20 cellular contexts compared by ENCODE assay signal in the genomic region with DNA sequence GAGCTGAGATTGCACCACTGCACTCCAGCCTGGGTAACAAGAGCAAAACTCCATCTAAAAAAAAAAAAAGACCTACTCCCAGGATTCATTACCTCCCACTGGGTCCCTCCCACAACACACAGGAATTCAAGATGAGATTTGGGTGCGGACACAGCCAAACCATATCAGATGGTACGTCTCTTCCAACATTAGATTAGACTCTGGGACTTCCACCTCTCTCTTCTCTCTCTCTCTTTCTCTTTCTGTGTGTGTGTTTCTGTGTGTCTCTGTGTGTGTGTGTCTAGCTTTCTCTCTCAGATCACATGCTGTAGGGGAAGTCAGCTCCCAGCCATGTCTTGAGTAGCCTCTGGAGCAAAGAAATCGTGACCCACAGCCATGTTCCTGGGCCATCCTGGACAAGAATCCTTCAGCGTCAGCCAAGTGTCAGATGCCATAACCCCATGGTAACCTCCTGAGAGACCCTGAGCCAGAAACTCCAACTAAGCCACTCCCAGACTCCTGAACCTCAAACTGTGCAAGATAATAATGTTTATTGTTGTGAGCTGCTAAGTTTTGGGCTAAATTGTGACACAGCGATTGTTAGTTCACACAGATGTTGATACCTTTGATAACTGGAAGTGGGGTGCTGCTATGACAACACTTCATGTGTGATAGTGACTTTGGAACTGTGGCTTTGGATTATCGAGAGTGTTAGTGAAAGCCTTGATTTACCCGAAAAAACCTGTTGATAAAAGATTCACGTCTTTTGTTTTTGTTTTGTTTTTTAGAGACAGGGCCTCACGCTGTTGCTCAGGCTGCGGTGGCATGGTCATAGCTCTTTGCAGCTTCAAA. TPM values are rescaled to one million over a fixed set of nuclear protein-coding genes. Genes with fewer than 3 reads are reported as not detected.
A peak's percentile ranks its signal among the peaks of the same experiment; 100 is the strongest.
DNase-seq lines count a peak whose midpoint lies in the region; ATAC-seq and TF ChIP-seq lines count a peak whose summit lies in the region.
"Had no signal": no experiment of that assay in that cellular context is flagged by ENCODE, and none has a peak within 500 bp of the region (broad histone marks: within the 10 kb centered on the region; RNA-seq: fewer than 3 reads in every experiment).

No MANE protein-coding gene starts in this region.

- CTCF ChIA-PET in Panc1 (lab: Charles Lee) = no interaction called here

- H3K9me3 ChIP-seq in Panc1 (ENCODE audit: control insufficient read depth, insufficient read depth, low read depth, low read length) (no peaks in the 10 kb centered on the region), gastrocnemius medialis (no peaks in the 10 kb centered on the region)
- H3K9me3 ChIP-seq: A549 had no signal

- H3K27me3 ChIP-seq in GM23338 (ENCODE audit: insufficient read depth) (peaks cover 5% of the 10 kb centered on the region), Panc1 (ENCODE audit: control insufficient read depth, insufficient read depth, low read length) (no peaks in the 10 kb centered on the region), gastrocnemius medialis (no peaks in the 10 kb centered on the region)

- peaks cover 28% of the 10 kb centered on the region for H3K27me3 Mint-ChIP-seq in GM23338 (ENCODE audit: insufficient read depth, low read depth, poor library complexity)
- peaks cover 17% of the 10 kb centered on the region for H3K27me3 Mint-ChIP-seq in dendritic cell treated with granulocyte-macrophage colony-stimulating factor and Interleukin-4, amounts not matched to agents 40 ng/mL and 50 ng/mL, for 4 days
- peaks cover 31% of the 10 kb centered on the region for H3K27me3 Mint-ChIP-seq in stimulated activated naive CD8-positive, alpha-beta T cell treated with anti-CD3 and anti-CD28 coated beads, Interleukin-15, amount 100 ng/mL, for 72 hours

- no peak for TF ChIP-seq POLR2A in gastrocnemius medialis (IDR thresholded peaks at IDR 0.05)

- peaks cover 4% of the 10 kb centered on the region; the same call in 2 of the 3 replicates for H3K9me3 Mint-ChIP-seq in GM23338
- H3K9me3 Mint-ChIP-seq in dendritic cell treated with granulocyte-macrophage colony-stimulating factor and Interleukin-4, amounts not matched to agents 40 ng/mL and 50 ng/mL, for 4 days = no peaks in the 10 kb centered on the region
- H3K9me3 Mint-ChIP-seq in stimulated activated naive CD8-positive, alpha-beta T cell treated with anti-CD3 and anti-CD28 coated beads, Interleukin-15, amount 100 ng/mL, for 72 hours = no peaks in the 10 kb centered on the region
- H3K9me3 Mint-ChIP-seq: CD8-positive, alpha-beta T cell; IgD-negative memory B cell had no signal

- no peak overlapping the region for H3K27ac ChIP-seq in GM23338 (ENCODE audit: low read depth)
- H3K27ac ChIP-seq in Panc1 (ENCODE audit: low read length) = peak overlapping the region; percentile 71
- peak overlapping the region; percentile 91 to 98 (median 94) for H3K27ac ChIP-seq in gastrocnemius medialis
- H3K27ac ChIP-seq: BLaER1 had no signal

- TF ChIP-seq CTCF in GM23338 (conservative IDR thresholded peaks at IDR 0.05; ENCODE audit: low read depth in 2 of 2) (no peak), Panc1 (IDR thresholded peaks at IDR 0.05) (no peak), gastrocnemius medialis (IDR thresholded peaks at IDR 0.05 in 4 of 5, conservative IDR thresholded peaks at IDR 0.05 in 1 of 5) (no peak)

- H3K36me3 ChIP-seq in GM23338 (ENCODE audit: insufficient read depth) (no peaks in the 10 kb centered on the region), Panc1 (ENCODE audit: control insufficient read depth, insufficient read depth, low read length) (no peaks in the 10 kb centered on the region), gastrocnemius medialis (no peaks in the 10 kb centered on the region)
- H3K36me3 ChIP-seq: BLaER1 had no signal

- H3K36me3 Mint-ChIP-seq in GM23338 (ENCODE audit: low read depth) = 0 out of 3 replicates have a peak, but pooled peaks cover 4% of the 10 kb centered on the region
- no peaks in the 10 kb centered on the region for H3K36me3 Mint-ChIP-seq in dendritic cell treated with granulocyte-macrophage colony-stimulating factor and Interleukin-4, amounts not matched to agents 40 ng/mL and 50 ng/mL, for 4 days (ENCODE audit: low read depth)
- H3K36me3 Mint-ChIP-seq: CD8-positive, alpha-beta T cell; IgD-negative memory B cell had no signal

- intact Hi-C loops in Panc1 (cut with micrococcal nuclease; ENCODE audit: unreplicated experiment) = no loop called here
- intact Hi-C loops in dendritic cell treated with granulocyte-macrophage colony-stimulating factor and Interleukin-4, amounts not matched to agents 40 ng/mL and 50 ng/mL, for 4 days (cut with micrococcal nuclease) = no loop called here
- intact Hi-C loops in gastrocnemius medialis (cut with DNase I; ENCODE audit: low total_unique reads) = no loop called here

- H3K4me1 ChIP-seq in GM23338 (ENCODE audit: insufficient read depth) (peaks cover 5% of the 10 kb centered on the region; the same call in 1 of the 2 replicates), Panc1 (ENCODE audit: control insufficient read depth, insufficient read depth, low read length) (peaks cover 18% of the 10 kb centered on the region), gastrocnemius medialis (peaks cover 29 to 33% of the 10 kb centered on the region in 2 donors)
- H3K4me1 ChIP-seq: BLaER1 had no signal

- H2AFZ ChIP-seq in GM23338 = peak overlapping the region; percentile 52

- no peaks in the 10 kb centered on the region for H3K9me2 ChIP-seq in GM23338 (ENCODE audit: insufficient read depth)

- no peaks in the 10 kb centered on the region; the same call in 1 of the 2 replicates for H3F3A ChIP-seq in GM23338 (replicated peaks; ENCODE audit: low read depth)

- BruUV-seq in Panc1 (replicated peaks; lab: Mats Ljungman, UMichigan) = no TSS peak

- ATAC-seq in GM23338 = no peak
- no peak for ATAC-seq in Panc1
- ATAC-seq in gastrocnemius medialis = no peak
- ATAC-seq in stimulated activated naive CD8-positive, alpha-beta T cell treated with anti-CD3 and anti-CD28 coated beads, Interleukin-15, amount 100 ng/mL, for 72 hours = no peak
- no peak for ATAC-seq in HG02798 (IDR thresholded peaks at IDR 0.05; ENCODE audit: poor library complexity, unreplicated experiment)
- ATAC-seq in GM21825 (IDR thresholded peaks at IDR 0.05; ENCODE audit: unreplicated experiment) = no peak
- ATAC-seq: A549; CD8-positive, alpha-beta T cell had no signal

- H3K4me3 Mint-ChIP-seq in GM23338 = no peak overlapping the region
- H3K4me3 Mint-ChIP-seq in dendritic cell treated with granulocyte-macrophage colony-stimulating factor and Interleukin-4, amounts not matched to agents 40 ng/mL and 50 ng/mL, for 4 days = no peak overlapping the region
- H3K4me3 Mint-ChIP-seq in stimulated activated naive CD8-positive, alpha-beta T cell treated with anti-CD3 and anti-CD28 coated beads, Interleukin-15, amount 100 ng/mL, for 72 hours = no peak overlapping the region
- H3K4me3 Mint-ChIP-seq: CD8-positive, alpha-beta T cell; IgD-negative memory B cell had no signal

- H3K27ac Mint-ChIP-seq in GM23338 = no peak overlapping the region
- peak overlapping the region; percentile 40 for H3K27ac Mint-ChIP-seq in dendritic cell treated with granulocyte-macrophage colony-stimulating factor and Interleukin-4, amounts not matched to agents 40 ng/mL and 50 ng/mL, for 4 days
- H3K27ac Mint-ChIP-seq in stimulated activated naive CD8-positive, alpha-beta T cell treated with anti-CD3 and anti-CD28 coated beads, Interleukin-15, amount 100 ng/mL, for 72 hours = no peak overlapping the region
- H3K27ac Mint-ChIP-seq: CD8-positive, alpha-beta T cell; IgD-negative memory B cell had no signal

- DNase-seq in GM23338 (ENCODE audit: low spot score) = no peak
- no peak for DNase-seq in Panc1 (ENCODE audit: low read depth, low spot score)
- DNase-seq in gastrocnemius medialis = no peak
- DNase-seq in stimulated activated naive CD8-positive, alpha-beta T cell treated with anti-CD3 and anti-CD28 coated beads, Interleukin-15, amount 100 ng/mL, for 72 hours = no peak
- DNase-seq: CD8-positive, alpha-beta T cell; DMS53; Kasumi-1; MM.1S; NCI-H1092 treated with DMSO at 0.1 percent for 48 hours; NCI-H146; NCI-H2081; NCI-H446 treated with DMSO at 0.1 percent for 48 hours; SHP77 treated with DMSO at 0.1 percent for 48 hours had no signal

- POLR2A ChIA-PET in Panc1 (lab: Charles Lee) = no interaction called here

- H3K4me1 Mint-ChIP-seq in GM23338 = peaks cover 13% of the 10 kb centered on the region
- H3K4me1 Mint-ChIP-seq in dendritic cell treated with granulocyte-macrophage colony-stimulating factor and Interleukin-4, amounts not matched to agents 40 ng/mL and 50 ng/mL, for 4 days (ENCODE audit: low read depth) = peaks cover 25% of the 10 kb centered on the region
- peaks cover 12% of the 10 kb centered on the region for H3K4me1 Mint-ChIP-seq in stimulated activated naive CD8-positive, alpha-beta T cell treated with anti-CD3 and anti-CD28 coated beads, Interleukin-15, amount 100 ng/mL, for 72 hours

- H3K79me2 ChIP-seq in GM23338 (replicated peaks; ENCODE audit: insufficient read depth) = no peaks in the 10 kb centered on the region

- H4K20me1 ChIP-seq in GM23338 (replicated peaks; ENCODE audit: insufficient read depth) = no peaks in the 10 kb centered on the region
- H4K20me1 ChIP-seq: BLaER1 had no signal

- H3K4me3 ChIP-seq in GM23338 (no peak overlapping the region), Panc1 (ENCODE audit: low read depth in 2 of 2, low read length in 2 of 2) (no peak overlapping the region), gastrocnemius medialis (no peak overlapping the region)
- H3K4me3 ChIP-seq: A549, BLaER1, GM12878 had no signal

- H3K4me2 ChIP-seq in GM23338 = no peak overlapping the region
- H3K4me2 ChIP-seq: BLaER1 had no signal

- in situ Hi-C loops in Panc1 (cut with HindIII; ENCODE audit: low pct_unique_long_range_greater_than_20kb, low sequenced_read_pairs) = no loop called here
- in situ Hi-C loops in gastrocnemius medialis (cut with MboI; ENCODE audit: low sequenced_read_pairs in 4 of 4) = no loop called here

TF ChIP-seq in GM23338, 12 proteins besides CTCF, POLR2A, EP300 and RAD21 (continues in another document):
- TF ChIP-seq CREB1 (CRISPR knock-in tag; IDR thresholded peaks at IDR 0.05; ENCODE audit: low read depth) (no peak), NANOG (IDR thresholded peaks at IDR 0.05; ENCODE audit: borderline replicate concordance) (no peak), ZNF331 (CRISPR knock-in tag; IDR thresholded peaks at IDR 0.05; ENCODE audit: low read depth) (no peak), STAT1 (IDR thresholded peaks at IDR 0.05; ENCODE audit: unreplicated experiment) (no peak), JUNB (IDR thresholded peaks at IDR 0.05; ENCODE audit: unreplicated experiment) (no peak), EZH2phosphoT487 (IDR thresholded peaks at IDR 0.05; ENCODE audit: unreplicated experiment) (no peak)

RNA-seq across cellular contexts. Expression of a gene that starts 4.1 kb away (rescaled TPM):
- total RNA-seq in GM23338 (2014; rRNA removed; shearing (Covaris generic)) = 13.2 and 23.3 TPM in 2 replicates
- 23.5 and 24.1 TPM in 2 replicates for polyA plus RNA-seq in GM23338 (2016; fragmentation: Nextera tagmentation; extraction: Ambion mirVana)
- 43.2 TPM for total RNA-seq in Panc1 (2021; ENCODE audit: unreplicated experiment)
- 68.8 TPM for polyA plus RNA-seq in Panc1 (2012; ENCODE audit: insufficient read length)
- 10 to 100 TPM in 3 of 4 donors, 1 to 10 TPM in 1; 7.8 to 46.7 (median 35.6) TPM for total RNA-seq in gastrocnemius medialis
- total RNA-seq: CD8-positive, alpha-beta T cell had no signal
- polyA plus RNA-seq: IgD-negative memory B cell had no signal

RNA-seq across cellular contexts. Expression of a gene that starts 41.7 kb away (rescaled TPM):
- total RNA-seq in GM23338 (2014; rRNA removed; shearing (Covaris generic)) = 72.7 and 77.5 TPM in 2 replicates
- 50.9 and 70.8 TPM in 2 replicates for polyA plus RNA-seq in GM23338 (2016; fragmentation: Nextera tagmentation; extraction: Ambion mirVana)
- total RNA-seq in Panc1 (2021; ENCODE audit: unreplicated experiment) (172 TPM), gastrocnemius medialis (100 to 1,000 TPM; 139 to 173 (median 146) TPM)
- 88.2 TPM for polyA plus RNA-seq in Panc1 (2012; ENCODE audit: insufficient read length)
